23 cellular contexts compared by ENCODE assay signal in the genomic region with DNA sequence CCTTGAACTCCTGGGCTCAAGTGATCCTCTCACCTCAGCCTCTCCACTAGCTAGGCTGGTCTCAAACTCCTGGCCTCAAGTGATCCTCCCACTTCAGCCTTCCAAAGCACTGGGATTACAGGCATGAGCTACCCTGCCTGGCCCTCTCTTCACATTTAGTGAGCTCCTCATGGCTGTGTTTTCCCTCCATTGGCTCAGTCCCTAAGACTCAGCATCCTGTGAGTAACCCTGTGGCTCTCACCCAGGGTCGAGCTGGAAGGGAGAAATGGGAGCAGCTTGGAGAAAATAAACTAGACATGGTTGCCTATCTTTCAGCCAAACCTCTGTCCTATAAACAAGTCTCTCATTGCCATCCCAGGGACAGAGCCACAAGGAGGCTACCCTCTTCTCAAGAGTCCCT. TPM values are rescaled to one million over a fixed set of nuclear protein-coding genes. Genes with fewer than 3 reads are reported as not detected.
"Had no signal": no experiment of that assay in that cellular context is flagged by ENCODE, and none has a peak within 500 bp of the region (broad histone marks: within the 10 kb centered on the region; RNA-seq: fewer than 3 reads in every experiment).

No MANE protein-coding gene starts in this region.

- H3K27ac Mint-ChIP-seq: activated naive CD4-positive, alpha-beta T cell treated with anti-CD3 and anti-CD28 coated beads for 36 hours; activated T-helper 1 cell treated with anti-CD3 and anti-CD28 coated beads, Interleukin-12 subunit alpha, Interleukin-12 subunit beta, Interleukin-2, Interleukin-4 antibody, amounts not matched to agents 30 ng/mL and 10 ng/mL and 1 ng/mL, durations not matched to agents 14 hours and 24 hours and 36 hours; natural killer cell; neural progenitor cell; T-helper 17 cell; type B pancreatic cell; WTC11 had no signal

- H3K36me3 Mint-ChIP-seq: natural killer cell, neural progenitor cell, type B pancreatic cell, WTC11 had no signal

- H3K27me3 ChIP-seq: brain microvascular endothelial cell, left lung, neural progenitor cell, vagina had no signal

- H3K9me3 ChIP-seq: left lung, lower lobe of right lung, thoracic aorta, vagina had no signal

- H3K27me3 Mint-ChIP-seq: T-helper 17 cell had no signal

- H3K4me3 ChIP-seq: left lung, lower lobe of right lung, neural progenitor cell, thoracic aorta, vagina had no signal

- H3K9me3 Mint-ChIP-seq: activated naive CD4-positive, alpha-beta T cell treated with anti-CD3 and anti-CD28 coated beads for 36 hours; activated T-helper 1 cell treated with anti-CD3 and anti-CD28 coated beads, Interleukin-12 subunit alpha, Interleukin-12 subunit beta, Interleukin-2, Interleukin-4 antibody, amounts not matched to agents 30 ng/mL and 10 ng/mL and 1 ng/mL, durations not matched to agents 14 hours and 24 hours and 36 hours; natural killer cell; neural progenitor cell; type B pancreatic cell; WTC11 had no signal

- ATAC-seq: left lung; lower lobe of right lung; natural killer cell; right cardiac atrium; stimulated activated naive CD8-positive, alpha-beta T cell treated with anti-CD3 and anti-CD28 coated beads, Interleukin-15, Interleukin-2, amounts not matched to agents 100 U/mL and 50 U/mL, for 24 hours; T-helper 17 cell; WTC11 had no signal

- DNase-seq: activated CD4-positive, alpha-beta T cell treated with anti-CD3 and anti-CD28 coated beads for 1 hour; activated effector memory CD4-positive, alpha-beta T cell treated with anti-CD3 and anti-CD28 coated beads, Interleukin-2, amount 50 U/mL, for 16 hours; activated naive CD4-positive, alpha-beta T cell treated with anti-CD3 and anti-CD28 coated beads for 36 hours; activated T-cell treated with anti-CD3 and anti-CD28 coated beads for 4 hours; amniotic stem cell; brain microvascular endothelial cell; cortex of kidney; kidney glomerular epithelial cell; left lung; lower lobe of right lung; mesendoderm; natural killer cell; right cardiac atrium; stimulated activated naive CD8-positive, alpha-beta T cell treated with anti-CD3 and anti-CD28 coated beads, Interleukin-15, Interleukin-2, amounts not matched to agents 100 U/mL and 50 U/mL, for 24 hours; T-helper 17 cell; T1000 had no signal

- H3K4me3 Mint-ChIP-seq: activated naive CD4-positive, alpha-beta T cell treated with anti-CD3 and anti-CD28 coated beads for 36 hours; activated T-helper 1 cell treated with anti-CD3 and anti-CD28 coated beads, Interleukin-12 subunit alpha, Interleukin-12 subunit beta, Interleukin-2, Interleukin-4 antibody, amounts not matched to agents 30 ng/mL and 10 ng/mL and 1 ng/mL, durations not matched to agents 14 hours and 24 hours and 36 hours; natural killer cell; neural progenitor cell; T-helper 17 cell; type B pancreatic cell; WTC11 had no signal

- H3K27ac ChIP-seq: brain microvascular endothelial cell, left lung, lower lobe of right lung, neural progenitor cell, vagina had no signal

- H3K4me1 ChIP-seq: neural progenitor cell had no signal

- H3K36me3 ChIP-seq: brain microvascular endothelial cell, neural progenitor cell, thoracic aorta, vagina had no signal

- H3K4me1 Mint-ChIP-seq: natural killer cell, WTC11 had no signal

RNA-seq across cellular contexts. Expression of a gene that starts 17.5 kb away (rescaled TPM):
- total RNA-seq: endothelial cell of umbilical vein had no signal
